Comparison of ENCODE assay signal across 11 cellular contexts in the genomic region with DNA sequence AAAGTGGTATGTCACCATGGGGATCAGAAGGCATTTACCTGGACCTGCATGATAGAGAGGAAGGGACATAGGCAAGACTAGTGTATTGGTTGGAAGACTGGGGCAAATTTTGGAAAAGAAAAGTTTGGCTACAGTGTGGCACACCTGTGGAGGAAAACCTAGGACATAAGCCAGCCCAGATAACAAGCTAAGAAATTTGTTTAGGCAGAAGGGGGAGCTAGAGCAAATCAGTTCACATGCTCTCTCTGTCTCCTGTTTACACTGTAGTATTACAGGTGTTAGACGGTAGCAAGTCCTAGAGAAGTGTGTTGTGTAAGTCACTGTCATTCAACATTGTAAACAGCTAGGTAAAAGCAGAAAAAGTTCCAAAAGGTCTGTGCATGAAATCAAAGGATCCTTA. TPM values are rescaled to one million over a fixed set of nuclear protein-coding genes. Genes with fewer than 3 reads are reported as not detected.
DNase-seq lines count a peak whose midpoint lies in the region; ATAC-seq, FAIRE-seq and TF ChIP-seq lines count a peak whose summit lies in the region.
"Had no signal": no experiment of that assay in that cellular context is flagged by ENCODE, and none has a peak within 500 bp of the region (broad histone marks: within the 10 kb centered on the region; RNA-seq: fewer than 3 reads in every experiment).

No MANE protein-coding gene starts in this region.

- ATAC-seq in foreskin keratinocyte, result peak; percentile 34
- ATAC-seq in GM19328 (IDR thresholded peaks at IDR 0.05; ENCODE audit: unreplicated experiment), result no peak
- ATAC-seq in natural killer cell treated with Interleukin-12 subunit alpha and Interleukin-12 subunit beta and Interleukin-15 and Interleukin-18, amount 100 ng/mL, for 72 hours, result no peak
- ATAC-seq: activated T-cell treated with anti-CD3 and anti-CD28 coated beads, Interleukin-2, amount 50 U/mL, for 4 hours had no signal

- no peaks in the 10 kb centered on the region for H3K27me3 Mint-ChIP-seq in MCF 10A (ENCODE audit: insufficient read depth, unreplicated experiment)
- peaks cover 24 to 45% of the 10 kb centered on the region in 2 donors for H3K27me3 Mint-ChIP-seq in natural killer cell treated with Interleukin-12 subunit alpha and Interleukin-12 subunit beta and Interleukin-15 and Interleukin-18, amount 100 ng/mL, for 72 hours

- no peak overlapping the region for H3K4me2 ChIP-seq in OCI-LY7 (ENCODE audit: low read length)
- H3K4me2 ChIP-seq: BLaER1 had no signal

- peaks cover 8% of the 10 kb centered on the region for H3K4me1 Mint-ChIP-seq in MCF 10A (ENCODE audit: insufficient read depth, unreplicated experiment)
- H3K4me1 Mint-ChIP-seq in natural killer cell treated with Interleukin-12 subunit alpha and Interleukin-12 subunit beta and Interleukin-15 and Interleukin-18, amount 100 ng/mL, for 72 hours (ENCODE audit: low read depth in 2 of 2), result no peaks in the 10 kb centered on the region

- no peak overlapping the region for H3K4me3 ChIP-seq in breast epithelium
- H3K4me3 ChIP-seq in OCI-LY7 (ENCODE audit: low read depth, low read length, poor library complexity, severe bottlenecking), result no peak overlapping the region
- H3K4me3 ChIP-seq: BLaER1 had no signal

- CTCF ChIA-PET in MCF 10A (lab: Yijun Ruan, JAX), result interaction anchor here (0.5 to 4.7 kb wide), 35 partner anchors 9 to 1062 kb away, joined by 3 to 113 read pairs (median 4); no protein-coding TSS in a partner anchor
- CTCF ChIA-PET in OCI-LY7 (lab: Charles Lee; ENCODE audit: unreplicated experiment), result no interaction called here

- TF ChIP-seq CTCF in MCF 10A (IDR thresholded peaks at IDR 0.05; ENCODE audit: unreplicated experiment) (peak; percentile 49), breast epithelium (IDR thresholded peaks at IDR 0.05) (no peak), OCI-LY7 (conservative IDR thresholded peaks at IDR 0.05; ENCODE audit: low read length) (peak; percentile 57), foreskin keratinocyte (conservative IDR thresholded peaks at IDR 0.05) (peak; percentile 74)

- H3K27ac Mint-ChIP-seq in MCF 10A (ENCODE audit: low read depth, unreplicated experiment), result no peak overlapping the region
- H3K27ac Mint-ChIP-seq in natural killer cell treated with Interleukin-12 subunit alpha and Interleukin-12 subunit beta and Interleukin-15 and Interleukin-18, amount 100 ng/mL, for 72 hours, result no peak overlapping the region

- no peaks in the 10 kb centered on the region for H3K36me3 Mint-ChIP-seq in MCF 10A (ENCODE audit: insufficient read depth, unreplicated experiment)
- no peaks in the 10 kb centered on the region for H3K36me3 Mint-ChIP-seq in natural killer cell treated with Interleukin-12 subunit alpha and Interleukin-12 subunit beta and Interleukin-15 and Interleukin-18, amount 100 ng/mL, for 72 hours

- no peaks in the 10 kb centered on the region for H3K27me3 ChIP-seq in breast epithelium
- H3K27me3 ChIP-seq in foreskin keratinocyte, result no peaks in the 10 kb centered on the region
- H3K27me3 ChIP-seq: BLaER1 had no signal

- POLR2A ChIA-PET in MCF 10A (lab: Yijun Ruan, JAX) (interaction anchor here (1.4 kb wide), 1 partner anchor 107 kb away, joined by 8 read pairs; no protein-coding TSS in a partner anchor), OCI-LY7 (lab: Charles Lee) (no interaction called here)

- no peaks in the 10 kb centered on the region for H3K36me3 ChIP-seq in breast epithelium
- H3K36me3 ChIP-seq in OCI-LY7 (ENCODE audit: insufficient read depth, low read length), result no peaks in the 10 kb centered on the region
- H3K36me3 ChIP-seq: BLaER1 had no signal

- intact Hi-C loops in MCF 10A (cut with micrococcal nuclease) (loop anchor here (1.0 kb wide), 2 partner anchors 105 to 144 kb away; no protein-coding TSS in a partner anchor), breast epithelium (cut with DNase I; ENCODE audit: low total_unique reads) (no loop called here), OCI-LY7 (cut with micrococcal nuclease; ENCODE audit: unreplicated experiment) (loop anchor here (10.0 kb wide), 1 partner anchor 203 kb away; no protein-coding TSS in a partner anchor)

- FAIRE-seq in urothelium cell line (lab: Jason Lieb, UNC), result no peak

- H3K9me3 ChIP-seq in breast epithelium (no peaks in the 10 kb centered on the region), OCI-LY7 (ENCODE audit: low read length) (no peaks in the 10 kb centered on the region)
- H3K9me3 ChIP-seq: BLaER1 had no signal

- no peak for TF ChIP-seq POLR2A in breast epithelium (IDR thresholded peaks at IDR 0.05)

- H3K4me3 Mint-ChIP-seq in MCF 10A (ENCODE audit: unreplicated experiment), result no peak overlapping the region
- H3K4me3 Mint-ChIP-seq in natural killer cell treated with Interleukin-12 subunit alpha and Interleukin-12 subunit beta and Interleukin-15 and Interleukin-18, amount 100 ng/mL, for 72 hours, result no peak overlapping the region
- H3K4me3 Mint-ChIP-seq: activated T-cell treated with anti-CD3 and anti-CD28 coated beads, Interleukin-2, amount 50 U/mL, for 4 hours had no signal

- no peaks in the 10 kb centered on the region for H3K4me1 ChIP-seq in breast epithelium
- H3K4me1 ChIP-seq in OCI-LY7 (ENCODE audit: insufficient read depth, low read length, poor library complexity, severe bottlenecking), result no peaks in the 10 kb centered on the region
- no peaks in the 10 kb centered on the region for H3K4me1 ChIP-seq in foreskin keratinocyte
- H3K4me1 ChIP-seq: BLaER1 had no signal

- BruUV-seq in MCF 10A (replicated peaks; lab: Mats Ljungman, UMichigan) (no TSS peak), OCI-LY7 (replicated peaks; lab: Mats Ljungman, UMichigan) (no TSS peak)

- in situ Hi-C loops in G401 (cut with HindIII; ENCODE audit: low sequenced_read_pairs), result no loop called here

- no peaks in the 10 kb centered on the region for H3K9me3 Mint-ChIP-seq in MCF 10A (ENCODE audit: unreplicated experiment)
- H3K9me3 Mint-ChIP-seq in natural killer cell treated with Interleukin-12 subunit alpha and Interleukin-12 subunit beta and Interleukin-15 and Interleukin-18, amount 100 ng/mL, for 72 hours, result no peaks in the 10 kb centered on the region
- H3K9me3 Mint-ChIP-seq: activated T-cell treated with anti-CD3 and anti-CD28 coated beads, Interleukin-2, amount 50 U/mL, for 4 hours had no signal

- DNase-seq in MCF 10A (ENCODE audit: unreplicated experiment) (peak; percentile 36), breast epithelium (ENCODE audit: low spot score in 2 of 2) (no peak), OCI-LY7 (ENCODE audit: low spot score) (peak; percentile 5), foreskin keratinocyte (peak in 1 of 2 donors; percentile 32), urothelium cell line (ENCODE audit: low spot score) (peak; percentile 30), G401 (ENCODE audit: low spot score) (no peak)
- DNase-seq in natural killer cell treated with Interleukin-12 subunit alpha and Interleukin-12 subunit beta and Interleukin-15 and Interleukin-18, amount 100 ng/mL, for 72 hours (ENCODE audit: low spot score), result no peak
- DNase-seq: activated T-cell treated with anti-CD3 and anti-CD28 coated beads, Interleukin-2, amount 50 U/mL, for 4 hours; NCI-H2171 treated with DMSO at 0.1 percent for 48 hours had no signal

- H3K27ac ChIP-seq in breast epithelium (no peak overlapping the region), OCI-LY7 (ENCODE audit: low read depth, low read length, poor library complexity, severe bottlenecking) (no peak overlapping the region), foreskin keratinocyte (no peak overlapping the region)
- H3K27ac ChIP-seq: BLaER1 had no signal

- H4K20me1 ChIP-seq in OCI-LY7 (ENCODE audit: insufficient read depth, low read length), result no peaks in the 10 kb centered on the region
- H4K20me1 ChIP-seq: BLaER1 had no signal

- H3K9me2 ChIP-seq in OCI-LY7 (ENCODE audit: insufficient read depth, low read length), result no peaks in the 10 kb centered on the region

- H3K79me2 ChIP-seq in OCI-LY7 (ENCODE audit: insufficient read depth, low read depth, low read length), result no peaks in the 10 kb centered on the region

- no peak overlapping the region for H2AFZ ChIP-seq in OCI-LY7 (ENCODE audit: low read length)

RNA-seq across cellular contexts. Expression of gene ALDH1A2, which starts 11.9 kb away (rescaled TPM):
- total RNA-seq in MCF 10A (2022) (1.2 and 1.3 TPM in 2 replicates), breast epithelium (10 to 100 TPM in 2 of 3 donors, 1 to 10 TPM in 1; 6.1 to 19.6 (median 11.1) TPM), OCI-LY7 (2022) (not detected in 2 replicates), foreskin keratinocyte (1.7 and 1.9 TPM in 2 replicates)
- not detected in 2 replicates for total RNA-seq in OCI-LY7 (2014; rRNA removed; shearing (Covaris generic))
- 0.83 and 0.96 TPM in 2 replicates for polyA plus RNA-seq in foreskin keratinocyte
- not detected in 2 replicates for total RNA-seq in G401 (2014; rRNA removed; shearing (Covaris generic))
- not detected for total RNA-seq in natural killer cell treated with Interleukin-12 subunit alpha and Interleukin-12 subunit beta and Interleukin-15 and Interleukin-18, amount 100 ng/mL, for 72 hours

Comparison
In these comparisons a context has a peak if more than half of its experiments do, and no peak if none do; other contexts are left out.
1. DNase-seq: peak in MCF 10A (single experiment), OCI-LY7 (single experiment) and urothelium cell line (single experiment); none in breast epithelium (0 of 2), G401 (single experiment) and natural killer cell treated with Interleukin-12 subunit alpha and Interleukin-12 subunit beta and Interleukin-15 and Interleukin-18, amount 100 ng/mL, for 72 hours (single experiment).
2. CTCF ChIP-seq: peak in MCF 10A (single experiment), OCI-LY7 (single experiment) and foreskin keratinocyte (single experiment); none in breast epithelium (0 of 3).